ENCODE assay signal across 13 cellular contexts in the genomic region with DNA sequence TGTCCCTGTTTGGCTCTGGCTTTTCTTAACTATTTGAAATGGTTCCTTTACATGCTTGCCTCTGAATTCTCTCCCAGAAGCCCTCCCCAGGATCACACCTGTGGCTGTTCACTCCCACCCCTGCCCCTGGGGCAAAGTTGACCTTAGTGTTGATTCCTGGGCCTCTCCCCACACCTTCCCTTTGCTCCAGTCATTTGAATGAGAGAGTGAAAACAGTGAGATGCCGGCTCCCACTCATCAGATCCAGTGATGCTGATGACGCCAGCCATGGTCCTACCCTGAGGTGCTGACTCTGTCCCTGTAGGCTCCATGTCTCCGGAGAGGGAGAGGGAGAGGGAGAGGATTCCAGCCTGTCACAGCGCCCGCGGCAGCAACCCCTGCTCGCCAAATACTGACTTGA. TPM values are rescaled to one million over a fixed set of nuclear protein-coding genes. Genes with fewer than 3 reads are reported as not detected.
DNase-seq lines count a peak whose midpoint lies in the region; ATAC-seq and TF ChIP-seq lines count a peak whose summit lies in the region.
"Had no signal": no experiment of that assay in that cellular context is flagged by ENCODE, and none has a peak within 500 bp of the region (broad histone marks: within the 10 kb centered on the region; RNA-seq: fewer than 3 reads in every experiment).

No MANE protein-coding gene starts in this region.

- ATAC-seq in Right ventricle myocardium superior (ENCODE audit: poor library complexity) (no peak), right cardiac atrium (peak in 1 of 2 donors; percentile 1), HG03342 (IDR thresholded peaks at IDR 0.05; ENCODE audit: unreplicated experiment) (no peak)

- no peaks in the 10 kb centered on the region for H3K36me3 Mint-ChIP-seq in activated naive CD4-positive, alpha-beta T cell treated with anti-CD3 and anti-CD28 coated beads for 36 hours (ENCODE audit: low read depth)

- H3K4me3 ChIP-seq in right atrium auricular region (no peak overlapping the region), right cardiac atrium (ENCODE audit: low read length) (no peak overlapping the region), prostate gland (no peak overlapping the region), WERI-Rb-1 (ENCODE audit: low read depth, low read length) (no peak overlapping the region)
- H3K4me3 ChIP-seq: dorsolateral prefrontal cortex had no signal

- H3K9me3 Mint-ChIP-seq in activated naive CD4-positive, alpha-beta T cell treated with anti-CD3 and anti-CD28 coated beads for 36 hours = no peaks in the 10 kb centered on the region
- H3K9me3 Mint-ChIP-seq: activated CD4-positive, alpha-beta T cell treated with anti-CD3 and anti-CD28 coated beads, Interleukin-2, amount 10 ng/mL, durations not matched to agents 7 days and 5 days had no signal

- DNase-seq in right atrium auricular region (ENCODE audit: low spot score) (no peak), Right ventricle myocardium superior (no peak), right cardiac atrium (no peak), prostate gland (ENCODE audit: low spot score) (no peak), WERI-Rb-1 (no peak), GM20000 (ENCODE audit: low spot score) (no peak)
- DNase-seq in activated naive CD4-positive, alpha-beta T cell treated with anti-CD3 and anti-CD28 coated beads for 36 hours = no peak
- DNase-seq: activated CD4-positive, alpha-beta T cell treated with anti-CD3 and anti-CD28 coated beads, Interleukin-2, amount 10 ng/mL, durations not matched to agents 7 days and 5 days; activated T-cell treated with anti-CD3 and anti-CD28 coated beads, Interleukin-2, amount 50 U/mL, for 48 hours; dorsolateral prefrontal cortex; NCI-H1694; NCI-H524 treated with DMSO at 0.1 percent for 48 hours had no signal

- CTCF ChIA-PET in activated naive CD4-positive, alpha-beta T cell treated with anti-CD3 and anti-CD28 coated beads for 36 hours (lab: Charles Lee) = no interaction called here

- TF ChIP-seq POLR2A in prostate gland (IDR thresholded peaks at IDR 0.05) = no peak

- no peaks in the 10 kb centered on the region for H3K4me1 Mint-ChIP-seq in activated naive CD4-positive, alpha-beta T cell treated with anti-CD3 and anti-CD28 coated beads for 36 hours (ENCODE audit: low read depth)
- H3K4me1 Mint-ChIP-seq: activated CD4-positive, alpha-beta T cell treated with anti-CD3 and anti-CD28 coated beads, Interleukin-2, amount 10 ng/mL, durations not matched to agents 7 days and 5 days had no signal

- H3K27ac ChIP-seq in right atrium auricular region (peak overlapping the region; percentile 76 to 93), right cardiac atrium (ENCODE audit: low read length) (peak overlapping the region; percentile 82), prostate gland (peak overlapping the region; percentile 74 to 83), WERI-Rb-1 (no peak overlapping the region)

- H3K9me3 ChIP-seq in right atrium auricular region = no peaks in the 10 kb centered on the region
- no peaks in the 10 kb centered on the region for H3K9me3 ChIP-seq in right cardiac atrium (ENCODE audit: control insufficient read depth, low read length)
- H3K9me3 ChIP-seq in prostate gland = no peaks in the 10 kb centered on the region
- no peaks in the 10 kb centered on the region for H3K9me3 ChIP-seq in WERI-Rb-1 (ENCODE audit: severe bottlenecking)

- intact Hi-C loops in Right ventricle myocardium superior (cut with DNase I) (no loop called here), right cardiac atrium (cut with DNase I) (no loop called here), prostate gland (cut with DNase I) (loop anchor here (2.0 kb wide), 1 partner anchor 40 kb away; a partner anchor contains a TSS)
- intact Hi-C loops in activated naive CD4-positive, alpha-beta T cell treated with anti-CD3 and anti-CD28 coated beads for 36 hours (cut with micrococcal nuclease) = no loop called here

- no peak overlapping the region for H3K4me3 Mint-ChIP-seq in activated naive CD4-positive, alpha-beta T cell treated with anti-CD3 and anti-CD28 coated beads for 36 hours
- H3K4me3 Mint-ChIP-seq: activated CD4-positive, alpha-beta T cell treated with anti-CD3 and anti-CD28 coated beads, Interleukin-2, amount 10 ng/mL, durations not matched to agents 7 days and 5 days had no signal

- WGBS in right cardiac atrium = 73% methylated on average over 7 of the region's 7 CpGs
- WGBS in prostate gland = 49% methylated on average over 7 of the region's 7 CpGs

- no peaks in the 10 kb centered on the region for H3K27me3 ChIP-seq in right atrium auricular region
- no peaks in the 10 kb centered on the region for H3K27me3 ChIP-seq in right cardiac atrium (ENCODE audit: control insufficient read depth, insufficient read depth)
- no peaks in the 10 kb centered on the region for H3K27me3 ChIP-seq in prostate gland (replicated peaks; ENCODE audit: insufficient read depth)
- H3K27me3 ChIP-seq in WERI-Rb-1 (ENCODE audit: insufficient read depth, low read depth, severe bottlenecking) = no peaks in the 10 kb centered on the region
- H3K27me3 ChIP-seq: dorsolateral prefrontal cortex had no signal

- no peaks in the 10 kb centered on the region for H3K27me3 Mint-ChIP-seq in activated naive CD4-positive, alpha-beta T cell treated with anti-CD3 and anti-CD28 coated beads for 36 hours (ENCODE audit: low read depth)
- H3K27me3 Mint-ChIP-seq: activated CD4-positive, alpha-beta T cell treated with anti-CD3 and anti-CD28 coated beads, Interleukin-2, amount 10 ng/mL, durations not matched to agents 7 days and 5 days had no signal

- TF ChIP-seq CTCF in right atrium auricular region (IDR thresholded peaks at IDR 0.05) (no peak), prostate gland (IDR thresholded peaks at IDR 0.05) (no peak), WERI-Rb-1 (IDR thresholded peaks at IDR 0.05; ENCODE audit: low read depth, low read length) (no peak), GM20000 (IDR thresholded peaks at IDR 0.05; ENCODE audit: extremely low read depth, missing control alignments) (no peak)

- H3K27ac Mint-ChIP-seq in activated naive CD4-positive, alpha-beta T cell treated with anti-CD3 and anti-CD28 coated beads for 36 hours = no peak overlapping the region
- H3K27ac Mint-ChIP-seq: activated CD4-positive, alpha-beta T cell treated with anti-CD3 and anti-CD28 coated beads, Interleukin-2, amount 10 ng/mL, durations not matched to agents 7 days and 5 days had no signal

- peaks cover 3% of the 10 kb centered on the region for H3K36me3 ChIP-seq in right atrium auricular region
- H3K36me3 ChIP-seq in prostate gland = no peaks in the 10 kb centered on the region
- H3K36me3 ChIP-seq in WERI-Rb-1 = peaks cover 13% of the 10 kb centered on the region

- H3K4me1 ChIP-seq in right atrium auricular region (peaks cover 0 to 74% of the 10 kb centered on the region in 2 donors), right cardiac atrium (ENCODE audit: control insufficient read depth, insufficient read depth, low read length) (peaks cover 14% of the 10 kb centered on the region), prostate gland (replicated peaks) (peaks cover 9% of the 10 kb centered on the region)

RNA-seq across cellular contexts. Expression of a gene that starts 40.7 kb away (rescaled TPM):
- total RNA-seq in right atrium auricular region = 10 to 100 TPM; 34.6 to 60.9 TPM
- 49.8 TPM for total RNA-seq in Right ventricle myocardium superior
- 10 to 100 TPM; 61.6 to 88.8 (median 75.4) TPM for total RNA-seq in right cardiac atrium
- polyA plus RNA-seq in right cardiac atrium = 57.1 TPM
- 10 to 100 TPM; 48.3 to 57.1 TPM for total RNA-seq in prostate gland
- 10 to 100 TPM; 14.3 to 17.1 TPM for total RNA-seq in activated naive CD4-positive, alpha-beta T cell treated with anti-CD3 and anti-CD28 coated beads for 36 hours
